8 cellular contexts compared by ENCODE assay signal in genomic region chr2:88503359-88503662, GRCh38. TPM values are rescaled to one million over a fixed set of nuclear protein-coding genes. Genes with fewer than 3 reads are reported as not detected.
"Had no signal": no experiment of that assay in that cellular context is flagged by ENCODE, and none has a peak within 500 bp of the region (broad histone marks: within the 10 kb centered on the region; RNA-seq: fewer than 3 reads in every experiment).

No MANE protein-coding gene starts in this region.

RNA-seq across cellular contexts. Expression of gene FOXI3, which starts 50.8 kb away (rescaled TPM):
- total RNA-seq: LHCN-M2, MCF 10A, NCI-H460, OCI-LY7, PC-9, Right ventricle myocardium inferior, RPMI7951, SJCRH30 had no signal
